Comparison of ENCODE assay signal across 1 cellular context in genomic region chr22:43844560-43845545, GRCh38.
TF ChIP-seq lines count a peak whose summit lies in the region.

No MANE protein-coding gene starts in this region.

TF ChIP-seq in WTC11, 78 proteins besides CTCF, POLR2A, EP300 and RAD21 (continued from another document):
- TF ChIP-seq OVOL2 (CRISPR knock-in tag; IDR thresholded peaks at IDR 0.05; ENCODE audit: borderline replicate concordance) (no peak), FOXP1 (CRISPR knock-in tag; IDR thresholded peaks at IDR 0.05; ENCODE audit: borderline replicate concordance) (no peak), ZNF532 (CRISPR knock-in tag; IDR thresholded peaks at IDR 0.05; ENCODE audit: borderline replicate concordance) (no peak), ZBTB43 (CRISPR knock-in tag; IDR thresholded peaks at IDR 0.05) (no peak), MXD4 (CRISPR knock-in tag; IDR thresholded peaks at IDR 0.05; ENCODE audit: borderline replicate concordance) (no peak)
